In the genomic region with DNA sequence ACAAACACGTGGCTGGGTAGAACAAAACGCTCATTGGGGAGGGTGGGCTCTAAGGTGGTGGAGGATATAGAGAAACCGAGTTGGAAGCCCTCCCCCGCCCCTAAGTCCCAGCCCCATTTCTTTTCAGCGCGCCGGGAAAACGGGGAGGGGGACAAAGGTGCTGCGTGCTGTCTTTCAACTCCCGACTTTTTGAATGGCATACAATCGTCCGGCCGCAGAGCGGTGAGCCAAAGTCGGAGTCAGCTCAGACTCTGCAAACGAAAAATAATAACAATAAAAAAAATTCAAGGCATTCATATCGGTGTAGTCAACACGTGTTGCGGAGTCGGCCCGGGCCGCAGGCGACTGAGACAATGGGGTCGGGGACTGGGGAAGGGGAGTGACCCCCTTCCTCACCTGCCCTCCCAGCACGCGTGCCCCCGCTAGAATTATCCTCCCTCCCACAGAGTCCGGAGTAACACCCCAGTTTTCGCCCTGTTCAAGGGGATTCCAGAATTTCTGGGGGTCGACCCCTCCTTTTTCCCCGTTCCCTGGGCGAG, we compare ENCODE assay signal across 10 cellular contexts. TPM values are rescaled to one million over a fixed set of nuclear protein-coding genes. Genes with fewer than 3 reads are reported as not detected.
DNase-seq lines count a peak whose midpoint lies in the region; ATAC-seq, FAIRE-seq and TF ChIP-seq lines count a peak whose summit lies in the region.
"Had no signal": no experiment of that assay in that cellular context is flagged by ENCODE, and none has a peak within 500 bp of the region (broad histone marks: within the 10 kb centered on the region; RNA-seq: fewer than 3 reads in every experiment).

No MANE protein-coding gene starts in this region.

- no peak for TF ChIP-seq POLR2A in endothelial cell of umbilical vein (IDR thresholded peaks at IDR 0.05; ENCODE audit: low read depth, low read length)

- no peak for DNase-seq in activated CD4-positive, alpha-beta T cell treated with anti-CD3 and anti-CD28 coated beads, Interleukin-2, amount 10 ng/mL, durations not matched to agents 24 days and 14 days
- DNase-seq in activated CD4-positive, alpha-beta T cell treated with anti-CD3 and anti-CD28 coated beads for 4 hours, result no peak
- peak; percentile 56 for DNase-seq in NT2/D1 (ENCODE audit: low read depth, low spot score)
- peak; percentile 43 for DNase-seq in endothelial cell of umbilical vein (ENCODE audit: low read depth, low spot score)
- DNase-seq in skeletal muscle cell (ENCODE audit: low read depth), result no peak
- DNase-seq in pons (ENCODE audit: low spot score), result no peak
- DNase-seq in mucosa of descending colon, result no peak
- no peak for DNase-seq in HuH-7 (ENCODE audit: low spot score)

- ATAC-seq in mucosa of descending colon, result no peak
- ATAC-seq: gastroesophageal sphincter had no signal

- no peak overlapping the region for H3K27ac ChIP-seq in endothelial cell of umbilical vein (ENCODE audit: insufficient read depth, low read depth, low read length)
- H3K27ac ChIP-seq: BLaER1 treated with 17β-estradiol and CSF1 and Interleukin-3, amounts not matched to agents 10 nM and 100 nM; gastroesophageal sphincter had no signal

- BruUV-seq in endothelial cell of umbilical vein (replicated peaks; lab: Mats Ljungman, UMichigan), result TSS peak; percentile 16

- H3K36me3 Mint-ChIP-seq in activated CD4-positive, alpha-beta T cell treated with anti-CD3 and anti-CD28 coated beads, Interleukin-2, amount 10 ng/mL, durations not matched to agents 24 days and 14 days (ENCODE audit: low read depth), result peaks cover 5% of the 10 kb centered on the region

- H3K36me3 ChIP-seq in NT2/D1 (ENCODE audit: insufficient read depth, insufficient read length, low read length), result peaks cover 24% of the 10 kb centered on the region
- H3K36me3 ChIP-seq in endothelial cell of umbilical vein (ENCODE audit: control insufficient read depth in 2 of 2, extremely low read depth in 1 of 2, insufficient read depth in 2 of 2, low read length in 2 of 2), result no peaks in the 10 kb centered on the region
- H3K36me3 ChIP-seq in mucosa of descending colon (ENCODE audit: low read depth), result no peaks in the 10 kb centered on the region
- H3K36me3 ChIP-seq: BLaER1 treated with 17β-estradiol and CSF1 and Interleukin-3, amounts not matched to agents 10 nM and 100 nM; gastroesophageal sphincter had no signal

- H3K9ac ChIP-seq in NT2/D1 (ENCODE audit: insufficient read length, low read depth) (peak overlapping the region; percentile 99), endothelial cell of umbilical vein (replicated peaks; ENCODE audit: extremely low read depth, insufficient read depth, low read length) (no peak overlapping the region)
- H3K9ac ChIP-seq: BLaER1 treated with 17β-estradiol and CSF1 and Interleukin-3, amounts not matched to agents 10 nM and 100 nM had no signal

- H3K9me3 ChIP-seq in NT2/D1 (ENCODE audit: insufficient read depth, low read length) (no peaks in the 10 kb centered on the region), endothelial cell of umbilical vein (replicated peaks; ENCODE audit: control insufficient read depth, insufficient read depth, low read length) (no peaks in the 10 kb centered on the region), mucosa of descending colon (no peaks in the 10 kb centered on the region)
- H3K9me3 ChIP-seq: BLaER1 treated with 17β-estradiol and CSF1 and Interleukin-3, amounts not matched to agents 10 nM and 100 nM had no signal

- H3K4me3 Mint-ChIP-seq in activated CD4-positive, alpha-beta T cell treated with anti-CD3 and anti-CD28 coated beads, Interleukin-2, amount 10 ng/mL, durations not matched to agents 24 days and 14 days, result peak overlapping the region; percentile 44

- H2AFZ ChIP-seq in endothelial cell of umbilical vein (ENCODE audit: low read depth, low read length), result peak overlapping the region; percentile 91

- H3K4me1 ChIP-seq in NT2/D1 (ENCODE audit: insufficient read depth, insufficient read length), result no peaks in the 10 kb centered on the region
- H3K4me1 ChIP-seq in endothelial cell of umbilical vein (ENCODE audit: control insufficient read depth, extremely low read depth, insufficient read depth, low read length), result peaks cover 17% of the 10 kb centered on the region
- peaks cover 31% of the 10 kb centered on the region for H3K4me1 ChIP-seq in mucosa of descending colon (ENCODE audit: low read depth)

- no peaks in the 10 kb centered on the region for H4K20me1 ChIP-seq in endothelial cell of umbilical vein (replicated peaks; ENCODE audit: control insufficient read depth, extremely low read depth, insufficient read depth, low read length)

- FAIRE-seq in endothelial cell of umbilical vein (lab: Jason Lieb, UNC), result peak; percentile 64

- dilution Hi-C loops in endothelial cell of umbilical vein (cut with MboI; ENCODE audit: extremely low pct_ligation_motif_present, low sequenced_read_pairs), result no loop called here

- peaks cover 31% of the 10 kb centered on the region for H3K79me2 ChIP-seq in endothelial cell of umbilical vein (ENCODE audit: control insufficient read depth, insufficient read depth, low read length)

- intact Hi-C loops in activated CD4-positive, alpha-beta T cell treated with anti-CD3 and anti-CD28 coated beads, Interleukin-2, amount 10 ng/mL, durations not matched to agents 24 days and 14 days (cut with micrococcal nuclease), result loop anchor here (2.0 to 5.0 kb wide), 5 partner anchors 245 to 972 kb away; a partner anchor contains a TSS
- intact Hi-C loops in endothelial cell of umbilical vein (cut with micrococcal nuclease) (loop anchor here (2.0 kb wide), 1 partner anchor 23 kb away; no protein-coding TSS in a partner anchor), mucosa of descending colon (cut with DNase I, micrococcal nuclease) (no loop called here)

- H3K27me3 ChIP-seq in NT2/D1 (ENCODE audit: insufficient read depth, insufficient read length) (no peaks in the 10 kb centered on the region), endothelial cell of umbilical vein (ENCODE audit: control insufficient read depth in 2 of 2, insufficient read depth in 2 of 2, low read length in 2 of 2) (peaks cover 27 to 53% of the 10 kb centered on the region in 2 experiments)

- peaks cover 19% of the 10 kb centered on the region for H3K4me1 Mint-ChIP-seq in activated CD4-positive, alpha-beta T cell treated with anti-CD3 and anti-CD28 coated beads, Interleukin-2, amount 10 ng/mL, durations not matched to agents 24 days and 14 days

- TF ChIP-seq CTCF in endothelial cell of umbilical vein (IDR thresholded peaks at IDR 0.05; ENCODE audit: extremely low read depth in 1 of 2, insufficient read depth in 1 of 2, low read depth in 1 of 2, low read length in 2 of 2) (no peak), mucosa of descending colon (IDR thresholded peaks at IDR 0.05) (no peak)

- no peaks in the 10 kb centered on the region for H3K9me3 Mint-ChIP-seq in activated CD4-positive, alpha-beta T cell treated with anti-CD3 and anti-CD28 coated beads, Interleukin-2, amount 10 ng/mL, durations not matched to agents 24 days and 14 days

- peaks cover 81% of the 10 kb centered on the region for H3K27me3 Mint-ChIP-seq in activated CD4-positive, alpha-beta T cell treated with anti-CD3 and anti-CD28 coated beads, Interleukin-2, amount 10 ng/mL, durations not matched to agents 24 days and 14 days

- H3K9me1 ChIP-seq in endothelial cell of umbilical vein (replicated peaks; ENCODE audit: control insufficient read depth, extremely low read depth, insufficient read depth, low read length), result no peaks in the 10 kb centered on the region

- H3K4me2 ChIP-seq in endothelial cell of umbilical vein (ENCODE audit: insufficient read depth, low read length), result peak overlapping the region; percentile 99

- CTCF ChIA-PET in endothelial cell of umbilical vein (lab: Charles Lee), result interaction anchor here (1.0 to 9.9 kb wide), 5 partner anchors 9 to 40 kb away, joined by 3 to 133 read pairs (median 4); no protein-coding TSS in a partner anchor

- peak overlapping the region; percentile 99 for H3K4me3 ChIP-seq in NT2/D1 (ENCODE audit: insufficient read length, low read depth)
- peak overlapping the region; percentile 72 to 85 (median 82) for H3K4me3 ChIP-seq in endothelial cell of umbilical vein (replicated peaks in 1 of 3; ENCODE audit: insufficient read depth in 1 of 3, low read depth in 1 of 3, low read length in 3 of 3)
- peak overlapping the region; percentile 90 for H3K4me3 ChIP-seq in skeletal muscle cell (ENCODE audit: low read depth, low read length)
- H3K4me3 ChIP-seq in mucosa of descending colon, result no peak overlapping the region
- H3K4me3 ChIP-seq: gastroesophageal sphincter had no signal

- H3K27ac Mint-ChIP-seq in activated CD4-positive, alpha-beta T cell treated with anti-CD3 and anti-CD28 coated beads, Interleukin-2, amount 10 ng/mL, durations not matched to agents 24 days and 14 days, result peak overlapping the region; percentile 59

- POLR2A ChIA-PET in endothelial cell of umbilical vein (lab: Charles Lee), result no interaction called here

RNA-seq across cellular contexts. Expression of a gene that starts 1.8 kb away (rescaled TPM):
- 0.09 TPM in 1 of 2 replicates, not detected in the other for total RNA-seq in activated CD4-positive, alpha-beta T cell treated with anti-CD3 and anti-CD28 coated beads, Interleukin-2, amount 10 ng/mL, durations not matched to agents 24 days and 14 days
- total RNA-seq in endothelial cell of umbilical vein (91.7 and 99.5 TPM in 2 replicates), mucosa of descending colon (under 1 TPM in 2 of 3 donors, not detected in 1; 0.06 to 0.07 TPM)
- polyA plus RNA-seq in endothelial cell of umbilical vein, result 8.6 and 9.5 TPM in 2 replicates
- polyA plus RNA-seq in endothelial cell of umbilical vein (2011; cell fraction: cytosol; rRNA removed), result 14.9 and 17.4 TPM in 2 replicates
- 44.6 and 46.9 TPM in 2 replicates for polyA plus RNA-seq in endothelial cell of umbilical vein (2011; cell fraction: nucleus; rRNA removed)
- polyA plus RNA-seq in endothelial cell of umbilical vein (2012), result 22.5 and 26.3 TPM in 2 replicates
- polyA minus RNA-seq in endothelial cell of umbilical vein, result 18.7 and 24.3 TPM in 2 replicates
- polyA minus RNA-seq in endothelial cell of umbilical vein (2011; cell fraction: cytosol; rRNA and poly(A)+ RNA removed), result 13.1 TPM
- 25.2 and 30.8 TPM in 2 replicates for polyA minus RNA-seq in endothelial cell of umbilical vein (2011; cell fraction: nucleus; rRNA and poly(A)+ RNA removed)

RNA-seq across cellular contexts. Expression of a gene that starts 27.0 kb away (rescaled TPM):
- total RNA-seq in activated CD4-positive, alpha-beta T cell treated with anti-CD3 and anti-CD28 coated beads, Interleukin-2, amount 10 ng/mL, durations not matched to agents 24 days and 14 days, result not detected in 2 replicates
- total RNA-seq in endothelial cell of umbilical vein (not detected in 2 replicates), mucosa of descending colon (not detected)
- not detected in 2 replicates for polyA plus RNA-seq in endothelial cell of umbilical vein
- not detected in 2 replicates for polyA plus RNA-seq in endothelial cell of umbilical vein (2011; cell fraction: cytosol; rRNA removed)
- polyA plus RNA-seq in endothelial cell of umbilical vein (2011; cell fraction: nucleus; rRNA removed), result not detected in 2 replicates
- polyA plus RNA-seq in endothelial cell of umbilical vein (2012), result not detected in 2 replicates
- polyA minus RNA-seq in endothelial cell of umbilical vein, result not detected in 2 replicates
- polyA minus RNA-seq in endothelial cell of umbilical vein (2011; cell fraction: cytosol; rRNA and poly(A)+ RNA removed), result not detected
- not detected in 2 replicates for polyA minus RNA-seq in endothelial cell of umbilical vein (2011; cell fraction: nucleus; rRNA and poly(A)+ RNA removed)
- total RNA-seq: gastroesophageal sphincter had no signal

RNA-seq across cellular contexts. Expression of a gene that starts 50.8 kb away (rescaled TPM):
- 143 and 147 TPM in 2 replicates for total RNA-seq in activated CD4-positive, alpha-beta T cell treated with anti-CD3 and anti-CD28 coated beads, Interleukin-2, amount 10 ng/mL, durations not matched to agents 24 days and 14 days
- total RNA-seq in endothelial cell of umbilical vein (166 and 173 TPM in 2 replicates), mucosa of descending colon (100 to 1,000 TPM in 2 of 3 donors, 10 to 100 TPM in 1; 90.3 to 112 (median 101) TPM)
- 176 and 194 TPM in 2 replicates for polyA plus RNA-seq in endothelial cell of umbilical vein
- 179 and 209 TPM in 2 replicates for polyA plus RNA-seq in endothelial cell of umbilical vein (2011; cell fraction: cytosol; rRNA removed)
- polyA plus RNA-seq in endothelial cell of umbilical vein (2011; cell fraction: nucleus; rRNA removed), result 94.3 and 101 TPM in 2 replicates
- 145 and 159 TPM in 2 replicates for polyA plus RNA-seq in endothelial cell of umbilical vein (2012)
- polyA minus RNA-seq in endothelial cell of umbilical vein, result 95.6 and 113 TPM in 2 replicates
- 67.4 TPM for polyA minus RNA-seq in endothelial cell of umbilical vein (2011; cell fraction: cytosol; rRNA and poly(A)+ RNA removed)
- 22.8 and 28.7 TPM in 2 replicates for polyA minus RNA-seq in endothelial cell of umbilical vein (2011; cell fraction: nucleus; rRNA and poly(A)+ RNA removed)

Comparison
In these comparisons a context has a peak if more than half of its experiments do, and no peak if none do; other contexts are left out.
1. DNase-seq: peak in NT2/D1 (single experiment) and endothelial cell of umbilical vein (single experiment); none in activated CD4-positive, alpha-beta T cell treated with anti-CD3 and anti-CD28 coated beads, Interleukin-2, amount 10 ng/mL, durations not matched to agents 24 days and 14 days (single experiment), activated CD4-positive, alpha-beta T cell treated with anti-CD3 and anti-CD28 coated beads for 4 hours (0 of 2), skeletal muscle cell (single experiment), pons (single experiment), mucosa of descending colon (0 of 3) and HuH-7 (single experiment).
2. RNA of a gene that starts 1.8 kb away (total RNA-seq): 91.7 to 99.5 TPM in endothelial cell of umbilical vein; 0.06 to 0.07 TPM in mucosa of descending colon and 0.09 TPM in activated CD4-positive, alpha-beta T cell treated with anti-CD3 and anti-CD28 coated beads, Interleukin-2, amount 10 ng/mL, durations not matched to agents 24 days and 14 days; every median in the first group is over 10 times any median in the second.
3. intact Hi-C loops: an anchor here in activated CD4-positive, alpha-beta T cell treated with anti-CD3 and anti-CD28 coated beads, Interleukin-2, amount 10 ng/mL, durations not matched to agents 24 days and 14 days (2.0 to 5.0 kb wide) and endothelial cell of umbilical vein (2.0 kb wide); none called in mucosa of descending colon.